1 cellular context compared by ENCODE assay signal in the genomic region with DNA sequence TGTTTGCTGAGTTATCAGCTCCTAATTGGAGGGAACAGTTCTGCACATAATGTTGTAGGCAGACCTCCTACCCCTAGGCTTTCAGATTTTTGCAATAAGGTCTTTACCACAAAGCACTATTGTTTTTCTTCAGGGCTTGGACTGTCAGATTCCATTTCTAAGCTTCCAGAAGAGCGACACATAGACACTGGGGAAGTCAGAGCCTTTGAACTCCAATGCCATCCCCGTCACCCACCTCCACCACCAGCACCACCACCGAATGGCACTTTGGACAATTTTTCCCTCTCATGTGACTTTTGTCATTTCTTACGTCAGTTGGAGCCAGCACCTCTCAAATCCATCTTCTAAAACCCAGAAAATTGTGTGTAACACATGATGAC.
TF ChIP-seq lines count a peak whose summit lies in the region.

No MANE protein-coding gene starts in this region.

TF ChIP-seq in H1, 55 proteins besides CTCF, POLR2A, EP300 and RAD21 (continued from another document):
- TF ChIP-seq EGR1 (IDR thresholded peaks at IDR 0.05; ENCODE audit: borderline replicate concordance, low read depth, low read length) (no peak), BRCA1 (IDR thresholded peaks at IDR 0.05; ENCODE audit: low read depth, low read length) (no peak), CEBPB (IDR thresholded peaks at IDR 0.05; ENCODE audit: low read depth, low read length) (no peak), SIN3A (conservative IDR thresholded peaks at IDR 0.05 in 1 of 2, IDR thresholded peaks at IDR 0.05 in 1 of 2; ENCODE audit: low read depth in 1 of 2, low read length in 2 of 2) (no peak)
